Comparison of ENCODE assay signal across 24 cellular contexts in the genomic region with DNA sequence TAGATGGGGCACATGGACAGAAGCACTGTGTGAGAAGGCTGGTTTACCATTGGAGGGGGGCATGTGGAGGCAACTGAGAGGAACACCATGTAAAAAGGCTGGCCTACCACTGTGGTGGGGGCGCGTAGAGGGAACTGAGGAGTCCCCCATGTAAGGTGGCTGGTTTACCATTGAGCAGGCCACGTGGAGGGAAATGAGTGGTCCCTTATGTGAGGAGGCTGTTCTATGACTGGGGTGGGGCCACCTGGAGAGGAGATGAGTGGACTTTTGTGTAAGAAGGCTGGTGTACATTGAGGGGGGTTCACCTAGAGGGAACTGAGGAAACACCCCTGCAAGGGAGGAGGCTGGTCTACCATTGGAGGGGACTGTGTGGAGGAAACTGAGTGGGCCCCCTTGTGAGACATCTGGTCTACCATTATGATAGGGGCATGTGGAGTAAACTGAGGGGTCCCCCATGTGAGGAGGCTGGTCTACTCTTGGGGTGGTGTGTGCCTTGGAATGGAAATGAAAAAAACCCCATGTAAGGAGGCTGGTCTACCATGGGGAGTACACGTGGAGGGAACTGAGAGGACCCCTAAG.
DNase-seq lines count a peak whose midpoint lies in the region; ATAC-seq and TF ChIP-seq lines count a peak whose summit lies in the region.
"Had no signal": no experiment of that assay in that cellular context is flagged by ENCODE, and none has a peak within 500 bp of the region (broad histone marks: within the 10 kb centered on the region; RNA-seq: fewer than 3 reads in every experiment).

No MANE protein-coding gene starts in this region.

- H3K9me3 ChIP-seq in WERI-Rb-1 (ENCODE audit: severe bottlenecking) (peaks cover 2% of the 10 kb centered on the region), right lobe of liver (no peaks in the 10 kb centered on the region), suprapubic skin (no peaks in the 10 kb centered on the region), testis (no peaks in the 10 kb centered on the region), PC-9 (ENCODE audit: insufficient read depth, low read depth) (no peaks in the 10 kb centered on the region)
- H3K9me3 ChIP-seq: MG63 had no signal

- no peaks in the 10 kb centered on the region for H4K20me1 ChIP-seq in PC-9 (ENCODE audit: insufficient read depth)

- no TSS peak for BruUV-seq in PC-9 (replicated peaks; lab: Mats Ljungman, UMichigan)

- H3K4me3 ChIP-seq in WERI-Rb-1 (ENCODE audit: low read depth, low read length) (no peak overlapping the region), right lobe of liver (no peak overlapping the region), suprapubic skin (no peak overlapping the region), testis (no peak overlapping the region), PC-9 (no peak overlapping the region)
- H3K4me3 ChIP-seq: GM23248, K562, MG63, upper lobe of left lung had no signal

- no peak for TF ChIP-seq EP300 in suprapubic skin (IDR thresholded peaks at IDR 0.05)

- no peaks in the 10 kb centered on the region for H3F3A ChIP-seq in PC-9 (ENCODE audit: insufficient read depth, low read depth)

- TF ChIP-seq CTCF in WERI-Rb-1 (IDR thresholded peaks at IDR 0.05; ENCODE audit: low read depth, low read length) (no peak), right lobe of liver (IDR thresholded peaks at IDR 0.05) (no peak), suprapubic skin (IDR thresholded peaks at IDR 0.05) (no peak), testis (IDR thresholded peaks at IDR 0.05) (no peak), PC-9 (conservative IDR thresholded peaks at IDR 0.05) (no peak)

- TF ChIP-seq POLR2A in right lobe of liver (IDR thresholded peaks at IDR 0.05) (no peak), suprapubic skin (IDR thresholded peaks at IDR 0.05) (no peak), testis (IDR thresholded peaks at IDR 0.05) (no peak)

- POLR2A ChIA-PET in PC-9 (lab: Charles Lee; ENCODE audit: unreplicated experiment): no interaction called here

- H3K27ac ChIP-seq in WERI-Rb-1 (no peak overlapping the region), right lobe of liver (no peak overlapping the region), suprapubic skin (no peak overlapping the region), testis (no peak overlapping the region), PC-9 (no peak overlapping the region)
- H3K27ac ChIP-seq: GM23248, upper lobe of left lung had no signal

- peak; percentile 31 for DNase-seq in activated effector memory CD4-positive, alpha-beta T cell treated with anti-CD3 and anti-CD28 coated beads, Interleukin-2, amount 50 U/mL, for 16 hours
- DNase-seq in activated effector memory CD4-positive, alpha-beta T cell treated with Interleukin-2 at 50 U/mL for 16 hours: no peak
- peak; percentile 1 for DNase-seq in WERI-Rb-1
- DNase-seq in right lobe of liver: peak; percentile 7 to 16 (median 9)
- peak; percentile 28 to 40 for DNase-seq in suprapubic skin (ENCODE audit: low spot score in 2 of 2)
- no peak for DNase-seq in testis
- DNase-seq in A172 (ENCODE audit: low spot score): no peak
- no peak for DNase-seq in PC-9
- DNase-seq: activated T-cell treated with anti-CD3 and anti-CD28 coated beads, Interleukin-2, amount 50 U/mL, for 72 hours; DND-41; GM23248; MG63; midbrain; NCI-H1417 treated with DMSO at 0.1 percent for 48 hours; NCI-H510A treated with DMSO at 0.1 percent for 48 hours; PC-3; SIG-M5; SW 1271 had no signal

- WGBS in right lobe of liver (ENCODE audit: insufficient coverage, low coverage, low lambda C conversion rate, missing lambda C conversion rate): 37% methylated on average over 2 of the region's 4 CpGs
- 87% methylated on average over 4 of the region's 4 CpGs for WGBS in suprapubic skin
- WGBS in testis, 2 donors: 70 to 73% methylated on average over 4 of the region's 4 CpGs

- intact Hi-C loops in right lobe of liver (cut with DNase I) (no loop called here), testis (cut with DNase I; ENCODE audit: low total_unique reads) (no loop called here), PC-9 (cut with micrococcal nuclease; ENCODE audit: unreplicated experiment) (no loop called here)

- H3K4me1 ChIP-seq in right lobe of liver (no peaks in the 10 kb centered on the region), suprapubic skin (no peaks in the 10 kb centered on the region), testis (no peaks in the 10 kb centered on the region), PC-9 (replicated peaks; ENCODE audit: insufficient read depth) (no peaks in the 10 kb centered on the region)
- H3K4me1 ChIP-seq: upper lobe of left lung had no signal

- no peaks in the 10 kb centered on the region for H3K79me2 ChIP-seq in PC-9 (ENCODE audit: low read depth)

- H2AFZ ChIP-seq in PC-9: no peak overlapping the region
- H2AFZ ChIP-seq: GM23248 had no signal

- no peak overlapping the region for H3K4me2 ChIP-seq in PC-9

- no peaks in the 10 kb centered on the region for H3K9me2 ChIP-seq in PC-9 (ENCODE audit: insufficient read depth)

- ATAC-seq in right lobe of liver: no peak
- ATAC-seq: activated CD4-positive, CD25-positive, alpha-beta regulatory T cell treated with anti-CD3 and anti-CD28 coated beads, Interleukin-2, amount 50 U/mL, for 24 hours; activated CD8-positive, alpha-beta T cell treated with anti-CD3 and anti-CD28 coated beads, Interleukin-2, amount 10 ng/mL, durations not matched to agents 7 days and 5 days; activated T-cell treated with anti-CD3 and anti-CD28 coated beads, Interleukin-2, amount 50 U/mL, for 72 hours; K562; left lobe of liver; PC-3; stimulated activated naive CD8-positive, alpha-beta T cell treated with anti-CD3 and anti-CD28 coated beads, Interleukin-15, amount 100 ng/mL, for 72 hours had no signal

- CTCF ChIA-PET in PC-9 (lab: Charles Lee): no interaction called here

- peaks cover 74% of the 10 kb centered on the region for H3K27me3 ChIP-seq in WERI-Rb-1 (ENCODE audit: insufficient read depth, low read depth, severe bottlenecking)
- H3K27me3 ChIP-seq in right lobe of liver: no peaks in the 10 kb centered on the region
- peaks cover 14% of the 10 kb centered on the region for H3K27me3 ChIP-seq in suprapubic skin
- no peaks in the 10 kb centered on the region for H3K27me3 ChIP-seq in testis
- peaks cover 33% of the 10 kb centered on the region for H3K27me3 ChIP-seq in PC-9 (ENCODE audit: insufficient read depth, low read depth)
- H3K27me3 ChIP-seq: MG63, upper lobe of left lung had no signal

- H3K36me3 ChIP-seq in WERI-Rb-1 (no peaks in the 10 kb centered on the region), right lobe of liver (no peaks in the 10 kb centered on the region), suprapubic skin (no peaks in the 10 kb centered on the region), testis (ENCODE audit: low read depth, missing control alignments) (no peaks in the 10 kb centered on the region), PC-9 (ENCODE audit: low read depth) (no peaks in the 10 kb centered on the region)
- H3K36me3 ChIP-seq: MG63, upper lobe of left lung had no signal

Comparison
In these comparisons a context has a peak if more than half of its experiments do, and no peak if none do; other contexts are left out.
1. DNase-seq: peak in activated effector memory CD4-positive, alpha-beta T cell treated with anti-CD3 and anti-CD28 coated beads, Interleukin-2, amount 50 U/mL, for 16 hours (single experiment), WERI-Rb-1 (single experiment), right lobe of liver (3 of 3) and suprapubic skin (2 of 2); none in activated effector memory CD4-positive, alpha-beta T cell treated with Interleukin-2 at 50 U/mL for 16 hours (single experiment), testis (single experiment), A172 (single experiment) and PC-9 (0 of 2).